Comparison of ENCODE assay signal across 1 cellular context in the genomic region with DNA sequence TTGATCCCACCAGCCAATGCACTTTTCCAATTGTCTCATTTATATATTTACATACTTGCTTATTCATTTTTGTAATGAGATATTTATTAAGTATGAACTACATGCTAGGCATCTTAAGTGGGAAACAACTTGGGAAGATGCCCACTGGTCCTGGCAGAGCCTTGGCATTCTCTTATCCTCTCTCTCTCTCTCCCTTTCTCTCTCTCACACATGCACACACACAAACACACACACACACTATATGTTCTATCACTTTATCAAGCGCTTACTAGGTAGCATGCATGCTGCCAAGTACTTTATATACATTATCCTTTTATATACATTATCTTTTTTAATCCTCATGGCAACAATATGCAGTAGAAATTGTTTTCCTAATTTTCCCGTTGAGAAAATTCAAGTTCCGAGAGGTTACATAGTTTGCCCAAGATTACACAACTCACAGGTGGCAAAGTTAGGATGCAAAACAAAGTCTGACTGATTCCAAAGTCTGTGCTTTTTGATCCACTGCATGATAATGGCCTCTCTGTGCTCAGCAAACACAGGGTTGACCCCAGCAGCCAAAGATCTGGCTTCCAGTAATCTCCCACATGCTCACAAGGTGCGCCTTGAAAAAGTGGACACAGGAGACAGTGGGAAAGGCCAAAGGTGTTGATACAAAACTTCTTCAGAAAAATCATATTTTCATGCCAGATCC.
TF ChIP-seq lines count a peak whose summit lies in the region.

No MANE protein-coding gene starts in this region.

TF ChIP-seq in HepG2, 621 proteins besides CTCF, POLR2A, EP300 and RAD21 (continued from another document and continues in another):
- peak; percentile 55; the same call in 1 of the 2 replicates for TF ChIP-seq ZNF614 (CRISPR knock-in tag; IDR thresholded peaks at IDR 0.05; ENCODE audit: borderline replicate concordance)
- no peak for TF ChIP-seq ELF4 (CRISPR knock-in tag; IDR thresholded peaks at IDR 0.05; ENCODE audit: borderline replicate concordance)
- TF ChIP-seq BRCA1 (CRISPR knock-in tag; IDR thresholded peaks at IDR 0.05) = no peak
- TF ChIP-seq ZNF3 (CRISPR knock-in tag; IDR thresholded peaks at IDR 0.05) = no peak
- TF ChIP-seq RFX5 (IDR thresholded peaks at IDR 0.05; ENCODE audit: low read depth, low read length) = no peak
- peak; percentile 84 for TF ChIP-seq ZMYM2 (CRISPR knock-in tag; IDR thresholded peaks at IDR 0.05)
- TF ChIP-seq DNMT3B (CRISPR knock-in tag; conservative IDR thresholded peaks at IDR 0.05) = no peak
- no peak for TF ChIP-seq FOXP1 (IDR thresholded peaks at IDR 0.05)
- peak; percentile 85 for TF ChIP-seq FOXP1 (CRISPR knock-in tag; IDR thresholded peaks at IDR 0.05)
- TF ChIP-seq ZNF75D (CRISPR knock-in tag; IDR thresholded peaks at IDR 0.05; ENCODE audit: borderline replicate concordance) = no peak
- no peak for TF ChIP-seq SRSF1 (optimal IDR thresholded peaks at IDR 0.05; ENCODE audit: low read depth, low read length)
- TF ChIP-seq, protein P1, sequence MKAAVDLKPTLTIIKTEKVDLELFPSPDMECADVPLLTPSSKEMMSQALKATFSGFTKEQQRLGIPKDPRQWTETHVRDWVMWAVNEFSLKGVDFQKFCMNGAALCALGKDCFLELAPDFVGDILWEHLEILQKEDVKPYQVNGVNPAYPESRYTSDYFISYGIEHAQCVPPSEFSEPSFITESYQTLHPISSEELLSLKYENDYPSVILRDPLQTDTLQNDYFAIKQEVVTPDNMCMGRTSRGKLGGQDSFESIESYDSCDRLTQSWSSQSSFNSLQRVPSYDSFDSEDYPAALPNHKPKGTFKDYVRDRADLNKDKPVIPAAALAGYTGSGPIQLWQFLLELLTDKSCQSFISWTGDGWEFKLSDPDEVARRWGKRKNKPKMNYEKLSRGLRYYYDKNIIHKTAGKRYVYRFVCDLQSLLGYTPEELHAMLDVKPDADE (CRISPR knock-in tag; IDR thresholded peaks at IDR 0.05) = no peak
- TF ChIP-seq ERF (CRISPR knock-in tag; IDR thresholded peaks at IDR 0.05) = peak; percentile 87
- TF ChIP-seq, protein P2, sequence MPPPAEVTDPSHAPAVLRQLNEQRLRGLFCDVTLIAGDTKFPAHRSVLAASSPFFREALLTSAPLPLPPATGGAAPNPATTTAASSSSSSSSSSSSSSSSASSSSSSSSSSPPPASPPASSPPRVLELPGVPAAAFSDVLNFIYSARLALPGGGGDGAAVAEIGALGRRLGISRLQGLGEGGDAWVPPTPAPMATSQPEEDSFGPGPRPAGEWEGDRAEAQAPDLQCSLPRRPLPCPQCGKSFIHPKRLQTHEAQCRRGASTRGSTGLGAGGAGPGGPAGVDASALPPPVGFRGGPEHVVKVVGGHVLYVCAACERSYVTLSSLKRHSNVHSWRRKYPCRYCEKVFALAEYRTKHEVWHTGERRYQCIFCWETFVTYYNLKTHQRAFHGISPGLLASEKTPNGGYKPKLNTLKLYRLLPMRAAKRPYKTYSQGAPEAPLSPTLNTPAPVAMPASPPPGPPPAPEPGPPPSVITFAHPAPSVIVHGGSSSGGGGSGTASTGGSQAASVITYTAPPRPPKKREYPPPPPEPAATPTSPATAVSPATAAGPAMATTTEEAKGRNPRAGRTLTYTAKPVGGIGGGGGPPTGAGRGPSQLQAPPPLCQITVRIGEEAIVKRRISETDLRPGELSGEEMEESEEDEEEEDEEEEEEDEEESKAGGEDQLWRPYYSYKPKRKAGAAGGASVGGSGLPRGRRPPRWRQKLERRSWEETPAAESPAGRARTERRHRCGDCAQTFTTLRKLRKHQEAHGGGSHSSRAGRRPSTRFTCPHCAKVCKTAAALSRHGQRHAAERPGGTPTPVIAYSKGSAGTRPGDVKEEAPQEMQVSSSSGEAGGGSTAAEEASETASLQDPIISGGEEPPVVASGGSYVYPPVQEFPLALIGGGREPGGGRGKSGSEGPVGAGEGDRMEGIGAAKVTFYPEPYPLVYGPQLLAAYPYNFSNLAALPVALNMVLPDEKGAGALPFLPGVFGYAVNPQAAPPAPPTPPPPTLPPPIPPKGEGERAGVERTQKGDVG (CRISPR knock-in tag; IDR thresholded peaks at IDR 0.05; ENCODE audit: borderline replicate concordance) = no peak
- TF ChIP-seq, protein P3, sequence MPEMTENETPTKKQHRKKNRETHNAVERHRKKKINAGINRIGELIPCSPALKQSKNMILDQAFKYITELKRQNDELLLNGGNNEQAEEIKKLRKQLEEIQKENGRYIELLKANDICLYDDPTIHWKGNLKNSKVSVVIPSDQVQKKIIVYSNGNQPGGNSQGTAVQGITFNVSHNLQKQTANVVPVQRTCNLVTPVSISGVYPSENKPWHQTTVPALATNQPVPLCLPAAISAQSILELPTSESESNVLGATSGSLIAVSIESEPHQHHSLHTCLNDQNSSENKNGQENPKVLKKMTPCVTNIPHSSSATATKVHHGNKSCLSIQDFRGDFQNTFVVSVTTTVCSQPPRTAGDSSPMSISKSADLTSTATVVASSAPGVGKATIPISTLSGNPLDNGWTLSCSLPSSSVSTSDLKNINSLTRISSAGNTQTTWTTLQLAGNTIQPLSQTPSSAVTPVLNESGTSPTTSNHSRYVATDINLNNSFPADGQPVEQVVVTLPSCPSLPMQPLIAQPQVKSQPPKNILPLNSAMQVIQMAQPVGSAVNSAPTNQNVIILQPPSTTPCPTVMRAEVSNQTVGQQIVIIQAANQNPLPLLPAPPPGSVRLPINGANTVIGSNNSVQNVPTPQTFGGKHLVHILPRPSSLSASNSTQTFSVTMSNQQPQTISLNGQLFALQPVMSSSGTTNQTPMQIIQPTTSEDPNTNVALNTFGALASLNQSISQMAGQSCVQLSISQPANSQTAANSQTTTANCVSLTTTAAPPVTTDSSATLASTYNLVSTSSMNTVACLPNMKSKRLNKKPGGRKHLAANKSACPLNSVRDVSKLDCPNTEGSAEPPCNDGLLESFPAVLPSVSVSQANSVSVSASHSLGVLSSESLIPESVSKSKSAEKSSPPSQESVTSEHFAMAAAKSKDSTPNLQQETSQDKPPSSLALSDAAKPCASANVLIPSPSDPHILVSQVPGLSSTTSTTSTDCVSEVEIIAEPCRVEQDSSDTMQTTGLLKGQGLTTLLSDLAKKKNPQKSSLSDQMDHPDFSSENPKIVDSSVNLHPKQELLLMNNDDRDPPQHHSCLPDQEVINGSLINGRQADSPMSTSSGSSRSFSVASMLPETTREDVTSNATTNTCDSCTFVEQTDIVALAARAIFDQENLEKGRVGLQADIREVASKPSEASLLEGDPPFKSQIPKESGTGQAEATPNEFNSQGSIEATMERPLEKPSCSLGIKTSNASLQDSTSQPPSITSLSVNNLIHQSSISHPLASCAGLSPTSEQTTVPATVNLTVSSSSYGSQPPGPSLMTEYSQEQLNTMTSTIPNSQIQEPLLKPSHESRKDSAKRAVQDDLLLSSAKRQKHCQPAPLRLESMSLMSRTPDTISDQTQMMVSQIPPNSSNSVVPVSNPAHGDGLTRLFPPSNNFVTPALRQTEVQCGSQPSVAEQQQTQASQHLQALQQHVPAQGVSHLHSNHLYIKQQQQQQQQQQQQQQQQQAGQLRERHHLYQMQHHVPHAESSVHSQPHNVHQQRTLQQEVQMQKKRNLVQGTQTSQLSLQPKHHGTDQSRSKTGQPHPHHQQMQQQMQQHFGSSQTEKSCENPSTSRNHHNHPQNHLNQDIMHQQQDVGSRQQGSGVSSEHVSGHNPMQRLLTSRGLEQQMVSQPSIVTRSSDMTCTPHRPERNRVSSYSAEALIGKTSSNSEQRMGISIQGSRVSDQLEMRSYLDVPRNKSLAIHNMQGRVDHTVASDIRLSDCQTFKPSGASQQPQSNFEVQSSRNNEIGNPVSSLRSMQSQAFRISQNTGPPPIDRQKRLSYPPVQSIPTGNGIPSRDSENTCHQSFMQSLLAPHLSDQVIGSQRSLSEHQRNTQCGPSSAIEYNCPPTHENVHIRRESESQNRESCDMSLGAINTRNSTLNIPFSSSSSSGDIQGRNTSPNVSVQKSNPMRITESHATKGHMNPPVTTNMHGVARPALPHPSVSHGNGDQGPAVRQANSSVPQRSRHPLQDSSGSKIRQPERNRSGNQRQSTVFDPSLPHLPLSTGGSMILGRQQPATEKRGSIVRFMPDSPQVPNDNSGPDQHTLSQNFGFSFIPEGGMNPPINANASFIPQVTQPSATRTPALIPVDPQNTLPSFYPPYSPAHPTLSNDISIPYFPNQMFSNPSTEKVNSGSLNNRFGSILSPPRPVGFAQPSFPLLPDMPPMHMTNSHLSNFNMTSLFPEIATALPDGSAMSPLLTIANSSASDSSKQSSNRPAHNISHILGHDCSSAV (CRISPR knock-in tag; IDR thresholded peaks at IDR 0.05; ENCODE audit: borderline replicate concordance) = no peak
- no peak for TF ChIP-seq HNRNPUL1 (IDR thresholded peaks at IDR 0.05; ENCODE audit: low read depth, low read length)
- TF ChIP-seq, protein P4, sequence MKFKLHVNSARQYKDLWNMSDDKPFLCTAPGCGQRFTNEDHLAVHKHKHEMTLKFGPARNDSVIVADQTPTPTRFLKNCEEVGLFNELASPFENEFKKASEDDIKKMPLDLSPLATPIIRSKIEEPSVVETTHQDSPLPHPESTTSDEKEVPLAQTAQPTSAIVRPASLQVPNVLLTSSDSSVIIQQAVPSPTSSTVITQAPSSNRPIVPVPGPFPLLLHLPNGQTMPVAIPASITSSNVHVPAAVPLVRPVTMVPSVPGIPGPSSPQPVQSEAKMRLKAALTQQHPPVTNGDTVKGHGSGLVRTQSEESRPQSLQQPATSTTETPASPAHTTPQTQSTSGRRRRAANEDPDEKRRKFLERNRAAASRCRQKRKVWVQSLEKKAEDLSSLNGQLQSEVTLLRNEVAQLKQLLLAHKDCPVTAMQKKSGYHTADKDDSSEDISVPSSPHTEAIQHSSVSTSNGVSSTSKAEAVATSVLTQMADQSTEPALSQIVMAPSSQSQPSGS (CRISPR knock-in tag; IDR thresholded peaks at IDR 0.05) = peak; percentile 82
- TF ChIP-seq THAP11 (CRISPR knock-in tag; IDR thresholded peaks at IDR 0.05) = peak; percentile 65
- 0 out of 2 replicates have a peak, but pooled peaks have one; percentile 55 for TF ChIP-seq SNAPC2 (CRISPR knock-in tag; IDR thresholded peaks at IDR 0.05)
- TF ChIP-seq PRMT3 (CRISPR knock-in tag; IDR thresholded peaks at IDR 0.05; ENCODE audit: borderline replicate concordance, low read depth) = no peak
- TF ChIP-seq POLR2AphosphoS2 (IDR thresholded peaks at IDR 0.05; ENCODE audit: low read depth, low read length) = no peak
- peak; percentile 72; the same call in 1 of the 2 replicates for TF ChIP-seq ZNF441 (CRISPR knock-in tag; IDR thresholded peaks at IDR 0.05; ENCODE audit: borderline replicate concordance)
- no peak for TF ChIP-seq IKZF1 (IDR thresholded peaks at IDR 0.05)
- TF ChIP-seq, protein P5, sequence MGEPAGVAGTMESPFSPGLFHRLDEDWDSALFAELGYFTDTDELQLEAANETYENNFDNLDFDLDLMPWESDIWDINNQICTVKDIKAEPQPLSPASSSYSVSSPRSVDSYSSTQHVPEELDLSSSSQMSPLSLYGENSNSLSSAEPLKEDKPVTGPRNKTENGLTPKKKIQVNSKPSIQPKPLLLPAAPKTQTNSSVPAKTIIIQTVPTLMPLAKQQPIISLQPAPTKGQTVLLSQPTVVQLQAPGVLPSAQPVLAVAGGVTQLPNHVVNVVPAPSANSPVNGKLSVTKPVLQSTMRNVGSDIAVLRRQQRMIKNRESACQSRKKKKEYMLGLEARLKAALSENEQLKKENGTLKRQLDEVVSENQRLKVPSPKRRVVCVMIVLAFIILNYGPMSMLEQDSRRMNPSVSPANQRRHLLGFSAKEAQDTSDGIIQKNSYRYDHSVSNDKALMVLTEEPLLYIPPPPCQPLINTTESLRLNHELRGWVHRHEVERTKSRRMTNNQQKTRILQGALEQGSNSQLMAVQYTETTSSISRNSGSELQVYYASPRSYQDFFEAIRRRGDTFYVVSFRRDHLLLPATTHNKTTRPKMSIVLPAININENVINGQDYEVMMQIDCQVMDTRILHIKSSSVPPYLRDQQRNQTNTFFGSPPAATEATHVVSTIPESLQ (CRISPR knock-in tag; conservative IDR thresholded peaks at IDR 0.05) = no peak
- TF ChIP-seq, protein P6, sequence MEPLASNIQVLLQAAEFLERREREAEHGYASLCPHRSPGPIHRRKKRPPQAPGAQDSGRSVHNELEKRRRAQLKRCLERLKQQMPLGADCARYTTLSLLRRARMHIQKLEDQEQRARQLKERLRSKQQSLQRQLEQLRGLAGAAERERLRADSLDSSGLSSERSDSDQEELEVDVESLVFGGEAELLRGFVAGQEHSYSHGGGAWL (CRISPR knock-in tag; IDR thresholded peaks at IDR 0.05) = no peak
- peak; percentile 33; the same call in 1 of the 2 replicates for TF ChIP-seq ZFY (CRISPR knock-in tag; IDR thresholded peaks at IDR 0.05)
- TF ChIP-seq ZNF432 (CRISPR knock-in tag; IDR thresholded peaks at IDR 0.05; ENCODE audit: borderline replicate concordance) = no peak
- TF ChIP-seq KMT2B (CRISPR knock-in tag; IDR thresholded peaks at IDR 0.05) = peak; percentile 47; the same call in 1 of the 2 replicates
- TF ChIP-seq ISX (CRISPR knock-in tag; conservative IDR thresholded peaks at IDR 0.05) = no peak
- TF ChIP-seq, protein P7, sequence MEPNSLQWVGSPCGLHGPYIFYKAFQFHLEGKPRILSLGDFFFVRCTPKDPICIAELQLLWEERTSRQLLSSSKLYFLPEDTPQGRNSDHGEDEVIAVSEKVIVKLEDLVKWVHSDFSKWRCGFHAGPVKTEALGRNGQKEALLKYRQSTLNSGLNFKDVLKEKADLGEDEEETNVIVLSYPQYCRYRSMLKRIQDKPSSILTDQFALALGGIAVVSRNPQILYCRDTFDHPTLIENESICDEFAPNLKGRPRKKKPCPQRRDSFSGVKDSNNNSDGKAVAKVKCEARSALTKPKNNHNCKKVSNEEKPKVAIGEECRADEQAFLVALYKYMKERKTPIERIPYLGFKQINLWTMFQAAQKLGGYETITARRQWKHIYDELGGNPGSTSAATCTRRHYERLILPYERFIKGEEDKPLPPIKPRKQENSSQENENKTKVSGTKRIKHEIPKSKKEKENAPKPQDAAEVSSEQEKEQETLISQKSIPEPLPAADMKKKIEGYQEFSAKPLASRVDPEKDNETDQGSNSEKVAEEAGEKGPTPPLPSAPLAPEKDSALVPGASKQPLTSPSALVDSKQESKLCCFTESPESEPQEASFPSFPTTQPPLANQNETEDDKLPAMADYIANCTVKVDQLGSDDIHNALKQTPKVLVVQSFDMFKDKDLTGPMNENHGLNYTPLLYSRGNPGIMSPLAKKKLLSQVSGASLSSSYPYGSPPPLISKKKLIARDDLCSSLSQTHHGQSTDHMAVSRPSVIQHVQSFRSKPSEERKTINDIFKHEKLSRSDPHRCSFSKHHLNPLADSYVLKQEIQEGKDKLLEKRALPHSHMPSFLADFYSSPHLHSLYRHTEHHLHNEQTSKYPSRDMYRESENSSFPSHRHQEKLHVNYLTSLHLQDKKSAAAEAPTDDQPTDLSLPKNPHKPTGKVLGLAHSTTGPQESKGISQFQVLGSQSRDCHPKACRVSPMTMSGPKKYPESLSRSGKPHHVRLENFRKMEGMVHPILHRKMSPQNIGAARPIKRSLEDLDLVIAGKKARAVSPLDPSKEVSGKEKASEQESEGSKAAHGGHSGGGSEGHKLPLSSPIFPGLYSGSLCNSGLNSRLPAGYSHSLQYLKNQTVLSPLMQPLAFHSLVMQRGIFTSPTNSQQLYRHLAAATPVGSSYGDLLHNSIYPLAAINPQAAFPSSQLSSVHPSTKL (CRISPR knock-in tag; IDR thresholded peaks at IDR 0.05) = peak; percentile 99
- TF ChIP-seq, protein P8, sequence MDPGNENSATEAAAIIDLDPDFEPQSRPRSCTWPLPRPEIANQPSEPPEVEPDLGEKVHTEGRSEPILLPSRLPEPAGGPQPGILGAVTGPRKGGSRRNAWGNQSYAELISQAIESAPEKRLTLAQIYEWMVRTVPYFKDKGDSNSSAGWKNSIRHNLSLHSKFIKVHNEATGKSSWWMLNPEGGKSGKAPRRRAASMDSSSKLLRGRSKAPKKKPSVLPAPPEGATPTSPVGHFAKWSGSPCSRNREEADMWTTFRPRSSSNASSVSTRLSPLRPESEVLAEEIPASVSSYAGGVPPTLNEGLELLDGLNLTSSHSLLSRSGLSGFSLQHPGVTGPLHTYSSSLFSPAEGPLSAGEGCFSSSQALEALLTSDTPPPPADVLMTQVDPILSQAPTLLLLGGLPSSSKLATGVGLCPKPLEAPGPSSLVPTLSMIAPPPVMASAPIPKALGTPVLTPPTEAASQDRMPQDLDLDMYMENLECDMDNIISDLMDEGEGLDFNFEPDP (CRISPR knock-in tag; conservative IDR thresholded peaks at IDR 0.05) = 0 out of 2 replicates have a peak, but pooled peaks have one; percentile 6
